9 cellular contexts compared by ENCODE assay signal in the genomic region with DNA sequence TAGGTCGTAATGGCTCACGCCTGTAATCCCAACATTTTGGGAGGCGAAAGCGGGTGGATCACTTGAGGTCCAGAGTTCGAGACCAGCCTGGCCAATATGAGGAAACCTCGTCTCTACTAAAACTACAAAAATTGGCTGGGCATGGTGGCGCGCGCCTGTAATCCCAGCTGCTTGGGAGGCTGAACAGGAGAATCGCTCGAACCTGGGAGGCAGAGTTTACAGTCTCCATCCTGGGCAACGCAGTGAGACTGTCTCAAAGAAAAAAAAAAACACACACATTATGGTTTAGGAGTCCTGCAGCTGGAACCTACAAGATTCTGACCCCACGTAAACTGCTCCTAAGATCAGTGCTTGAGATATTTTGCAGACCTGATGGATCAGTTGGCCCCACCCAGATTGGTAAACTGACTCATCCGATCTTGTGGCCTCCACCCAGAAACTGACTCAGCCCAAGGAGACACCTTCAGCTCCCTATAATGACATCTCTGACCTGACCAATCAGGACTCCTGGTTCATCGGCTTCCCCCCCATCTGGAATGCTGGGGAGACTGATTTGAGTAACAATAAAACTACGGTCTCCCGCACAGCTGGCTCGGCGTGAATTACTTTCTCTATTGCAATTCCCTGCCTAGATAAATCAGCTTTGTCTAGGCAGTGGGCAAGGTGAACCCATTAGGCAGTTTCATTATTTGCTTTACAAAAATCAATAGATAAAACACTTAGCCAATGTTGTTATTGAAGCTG.
DNase-seq lines count a peak whose midpoint lies in the region; ATAC-seq and TF ChIP-seq lines count a peak whose summit lies in the region.
"Had no signal": no experiment of that assay in that cellular context is flagged by ENCODE, and none has a peak within 500 bp of the region (broad histone marks: within the 10 kb centered on the region; RNA-seq: fewer than 3 reads in every experiment).

No MANE protein-coding gene starts in this region.

- no peaks in the 10 kb centered on the region for H3K27me3 Mint-ChIP-seq in activated T-helper 17 cell treated with anti-CD3 and anti-CD28 coated beads, Interleukin-2, amount 50 U/mL, for 72 hours

- H3K36me3 Mint-ChIP-seq in activated T-helper 17 cell treated with anti-CD3 and anti-CD28 coated beads, Interleukin-2, amount 50 U/mL, for 72 hours (ENCODE audit: low read depth) = no peaks in the 10 kb centered on the region

- peak; percentile 59 for DNase-seq in GM12865 (ENCODE audit: low read depth)
- DNase-seq in M059J (ENCODE audit: low read depth) = peak; percentile 97
- peak; percentile 78 for DNase-seq in left kidney (ENCODE audit: low read depth, low spot score)
- no peak for DNase-seq in DMS53 treated with DMSO at 0.1 percent for 48 hours (lab: John Stamatoyannopoulos, UW; ENCODE audit: unreplicated experiment)
- DNase-seq: stimulated activated CD4-positive, alpha-beta T cell treated with anti-CD3 and anti-CD28 coated beads, Interleukin-4, amount 100 ng/mL, for 24 hours; SW 1271 had no signal

- H3K9me3 Mint-ChIP-seq in activated T-helper 17 cell treated with anti-CD3 and anti-CD28 coated beads, Interleukin-2, amount 50 U/mL, for 72 hours = no peaks in the 10 kb centered on the region

- no peak overlapping the region for H3K4me3 Mint-ChIP-seq in activated T-helper 17 cell treated with anti-CD3 and anti-CD28 coated beads, Interleukin-2, amount 50 U/mL, for 72 hours

- ATAC-seq in activated T-helper 17 cell treated with anti-CD3 and anti-CD28 coated beads, Interleukin-2, amount 50 U/mL, for 72 hours (replicated peaks) = peak; percentile 38
- no peak for ATAC-seq in GM21381 (IDR thresholded peaks at IDR 0.05; ENCODE audit: unreplicated experiment)
- no peak for ATAC-seq in HG03039 (IDR thresholded peaks at IDR 0.05; ENCODE audit: unreplicated experiment)

- H3K4me1 Mint-ChIP-seq in activated T-helper 17 cell treated with anti-CD3 and anti-CD28 coated beads, Interleukin-2, amount 50 U/mL, for 72 hours = peaks cover 4% of the 10 kb centered on the region

- no peak for TF ChIP-seq CTCF in GM12865 (IDR thresholded peaks at IDR 0.05; ENCODE audit: insufficient read depth, low read depth, low read length, missing control alignments)

- no peak overlapping the region for H3K27ac Mint-ChIP-seq in activated T-helper 17 cell treated with anti-CD3 and anti-CD28 coated beads, Interleukin-2, amount 50 U/mL, for 72 hours

- no peak overlapping the region; the same call in 1 of the 2 replicates for H3K4me3 ChIP-seq in GM12865 (ENCODE audit: low read depth, low read length)
